ENCODE assay signal across 26 cellular contexts in the genomic region with DNA sequence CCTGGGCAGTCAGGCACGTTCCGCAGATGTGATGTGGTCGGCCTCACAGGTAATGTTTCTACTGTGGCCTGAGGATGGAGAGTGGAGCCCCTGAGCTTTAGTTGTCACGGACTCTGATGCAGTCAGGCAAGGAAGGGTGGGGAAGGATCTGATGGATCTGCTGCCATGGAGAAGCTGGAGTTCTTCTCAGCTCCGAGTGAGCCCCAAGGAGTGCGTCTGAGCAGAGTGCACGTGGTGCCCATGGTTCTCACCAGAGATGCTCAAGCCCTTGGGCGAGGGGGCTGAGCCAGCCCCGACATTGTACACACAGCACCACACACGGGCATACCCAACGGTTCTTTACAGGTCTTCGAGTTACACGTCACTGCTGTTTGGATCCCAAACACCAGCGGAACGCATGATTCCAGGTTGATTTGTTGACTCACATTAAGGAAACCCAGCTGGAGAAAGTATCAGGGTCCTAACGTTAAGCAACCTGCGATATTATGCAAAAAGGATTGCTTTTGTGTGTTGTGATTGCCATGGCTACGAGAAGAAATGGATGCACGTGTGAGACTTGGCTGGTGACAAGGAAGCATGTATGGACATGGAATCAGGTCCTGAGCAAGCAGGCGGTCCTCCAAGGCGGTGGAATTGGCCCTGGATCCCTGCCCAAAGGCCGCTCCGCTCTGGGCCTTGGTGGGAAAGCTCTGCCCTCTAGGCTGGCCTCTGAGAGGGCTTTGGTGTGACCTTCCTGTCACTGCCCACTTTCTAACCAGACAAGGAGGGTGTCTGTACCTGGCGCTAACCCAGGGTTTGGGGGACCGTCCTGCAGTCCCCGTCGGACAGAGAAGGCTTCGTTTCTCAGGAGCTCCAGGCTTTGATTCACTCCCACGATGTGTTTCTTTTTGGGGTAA.
DNase-seq lines count a peak whose midpoint lies in the region; ATAC-seq and TF ChIP-seq lines count a peak whose summit lies in the region.
"Had no signal": no experiment of that assay in that cellular context is flagged by ENCODE, and none has a peak within 500 bp of the region (broad histone marks: within the 10 kb centered on the region; RNA-seq: fewer than 3 reads in every experiment).

No MANE protein-coding gene starts in this region.

- intact Hi-C loops in cardiac septum (cut with DNase I): no loop called here
- intact Hi-C loops in heart right ventricle (cut with DNase I): loop anchor here in 1 of 10 donors (1.0 kb wide), 1 partner anchor 35 kb away; no protein-coding TSS in a partner anchor
- intact Hi-C loops in esophagus muscularis mucosa (cut with DNase I): no loop called here
- intact Hi-C loops in posterior vena cava (cut with DNase I): no loop called here

- H3K4me1 ChIP-seq in heart right ventricle (no peaks in the 10 kb centered on the region), esophagus muscularis mucosa (no peaks in the 10 kb centered on the region)
- H3K4me1 ChIP-seq: uterus had no signal

- 97% methylated on average over 29 of the region's 29 CpGs for WGBS in heart right ventricle, 2 donors
- WGBS in esophagus muscularis mucosa: 93% methylated on average over 26 of the region's 29 CpGs

- H3K27me3 ChIP-seq in heart right ventricle (no peaks in the 10 kb centered on the region), esophagus muscularis mucosa (no peaks in the 10 kb centered on the region)
- H3K27me3 ChIP-seq: brain microvascular endothelial cell, uterus had no signal

- TF ChIP-seq EP300 in esophagus muscularis mucosa (IDR thresholded peaks at IDR 0.05): no peak

- H3K27ac ChIP-seq in heart right ventricle (no peak overlapping the region), esophagus muscularis mucosa (replicated peaks in 1 of 4) (no peak overlapping the region)
- H3K27ac ChIP-seq: brain microvascular endothelial cell, GM23248, skin epidermis, uterus had no signal

- peaks cover 0 to 2% (median 0%) of the 10 kb centered on the region in 11 donors for H3K9me3 ChIP-seq in heart right ventricle
- H3K9me3 ChIP-seq in esophagus muscularis mucosa: no peaks in the 10 kb centered on the region
- H3K9me3 ChIP-seq: uterus had no signal

- H3K4me1 Mint-ChIP-seq in activated naive CD8-positive, alpha-beta T cell treated with anti-CD3 and anti-CD28 coated beads for 36 hours: no peaks in the 10 kb centered on the region
- H3K4me1 Mint-ChIP-seq: activated CD4-positive, alpha-beta T cell treated with anti-CD3 and anti-CD28 coated beads for 36 hours; activated naive CD4-positive, alpha-beta T cell treated with anti-CD3 and anti-CD28 coated beads, Interleukin-2, amount 10 ng/mL, durations not matched to agents 7 days and 5 days had no signal

- DNase-seq in cardiac septum (ENCODE audit: low spot score): peak; percentile 63
- no peak for DNase-seq in heart right ventricle
- DNase-seq in esophagus muscularis mucosa (ENCODE audit: extremely low spot score): peak; percentile 72
- DNase-seq in posterior vena cava (ENCODE audit: low spot score): peak; percentile 57
- peak; percentile 26 for DNase-seq in ureter (ENCODE audit: low spot score)
- DNase-seq in activated naive CD8-positive, alpha-beta T cell treated with anti-CD3 and anti-CD28 coated beads for 36 hours: no peak
- no peak for DNase-seq in G401 (ENCODE audit: low spot score)
- DNase-seq: activated CD4-positive, alpha-beta T cell treated with anti-CD3 and anti-CD28 coated beads for 36 hours; activated naive CD4-positive, alpha-beta T cell treated with anti-CD3 and anti-CD28 coated beads, Interleukin-2, amount 10 ng/mL, durations not matched to agents 7 days and 5 days; amniotic stem cell; brain microvascular endothelial cell; CD4-positive, alpha-beta T cell; effector CD8-positive, alpha-beta T cell; EL; GM23248; HFFc6; mammary epithelial cell; NCI-H1694 treated with DMSO at 0.1 percent for 48 hours; NCI-H524 treated with DMSO at 0.1 percent for 48 hours; NK-92 treated with Interleukin-12 subunit alpha and Interleukin-12 subunit beta, amount 100 ng/mL, for 24 hours; SHP77 treated with DMSO at 0.1 percent for 48 hours; stimulated activated CD4-positive, alpha-beta T cell treated with anti-CD3 and anti-CD28 coated beads, Interleukin-1b, Interleukin-23, amount 100 ng/mL, for 48 hours had no signal

- no peak overlapping the region for H3K4me3 ChIP-seq in heart right ventricle
- H3K4me3 ChIP-seq in esophagus muscularis mucosa: no peak overlapping the region
- H3K4me3 ChIP-seq: GM23248, skin epidermis, uterus had no signal

- peaks cover 28% of the 10 kb centered on the region for H3K36me3 Mint-ChIP-seq in activated naive CD8-positive, alpha-beta T cell treated with anti-CD3 and anti-CD28 coated beads for 36 hours

- no peak for ATAC-seq in heart right ventricle
- no peak for ATAC-seq in HG02798 (IDR thresholded peaks at IDR 0.05; ENCODE audit: poor library complexity, unreplicated experiment)
- ATAC-seq: activated CD4-positive, alpha-beta T cell treated with anti-CD3 and anti-CD28 coated beads for 36 hours had no signal

- no peak for TF ChIP-seq POLR2A in esophagus muscularis mucosa (IDR thresholded peaks at IDR 0.05; ENCODE audit: low read depth)

- H3K27ac Mint-ChIP-seq in activated naive CD8-positive, alpha-beta T cell treated with anti-CD3 and anti-CD28 coated beads for 36 hours: no peak overlapping the region
- H3K27ac Mint-ChIP-seq: activated CD4-positive, alpha-beta T cell treated with anti-CD3 and anti-CD28 coated beads for 36 hours; activated naive CD4-positive, alpha-beta T cell treated with anti-CD3 and anti-CD28 coated beads, Interleukin-2, amount 10 ng/mL, durations not matched to agents 7 days and 5 days; CD4-positive, alpha-beta T cell; HFFc6; T-helper 2 cell treated with Interferon-gamma antibody and Interleukin-4, amounts not matched to agents 5 μg/mL and 100 μg/mL, for 36 hours had no signal

- H3K9me3 Mint-ChIP-seq in activated naive CD8-positive, alpha-beta T cell treated with anti-CD3 and anti-CD28 coated beads for 36 hours: peaks cover 4% of the 10 kb centered on the region
- H3K9me3 Mint-ChIP-seq: CD4-positive, alpha-beta T cell had no signal

- TF ChIP-seq CTCF in heart right ventricle (IDR thresholded peaks at IDR 0.05) (no peak), esophagus muscularis mucosa (IDR thresholded peaks at IDR 0.05) (no peak)

- in situ Hi-C loops in G401 (cut with HindIII; ENCODE audit: low sequenced_read_pairs): no loop called here

- no peak overlapping the region for H3K4me3 Mint-ChIP-seq in activated naive CD8-positive, alpha-beta T cell treated with anti-CD3 and anti-CD28 coated beads for 36 hours
- H3K4me3 Mint-ChIP-seq: activated CD4-positive, alpha-beta T cell treated with anti-CD3 and anti-CD28 coated beads for 36 hours; activated naive CD4-positive, alpha-beta T cell treated with anti-CD3 and anti-CD28 coated beads, Interleukin-2, amount 10 ng/mL, durations not matched to agents 7 days and 5 days; CD4-positive, alpha-beta T cell; HFFc6; T-helper 2 cell treated with Interferon-gamma antibody and Interleukin-4, amounts not matched to agents 5 μg/mL and 100 μg/mL, for 36 hours had no signal

- H3K36me3 ChIP-seq in heart right ventricle (peaks cover 0 to 32% (median 0%) of the 10 kb centered on the region in 9 donors), esophagus muscularis mucosa (peaks cover 0 to 32% (median 12%) of the 10 kb centered on the region in 4 donors)
- H3K36me3 ChIP-seq: brain microvascular endothelial cell, uterus had no signal

- H3K27me3 Mint-ChIP-seq in activated naive CD8-positive, alpha-beta T cell treated with anti-CD3 and anti-CD28 coated beads for 36 hours: no peaks in the 10 kb centered on the region
- H3K27me3 Mint-ChIP-seq: activated CD4-positive, alpha-beta T cell treated with anti-CD3 and anti-CD28 coated beads for 36 hours; activated naive CD4-positive, alpha-beta T cell treated with anti-CD3 and anti-CD28 coated beads, Interleukin-2, amount 10 ng/mL, durations not matched to agents 7 days and 5 days; CD4-positive, alpha-beta T cell had no signal

Comparison
In these comparisons a context has a peak if more than half of its experiments do, and no peak if none do; other contexts are left out.
1. DNase-seq: peak in cardiac septum (single experiment), esophagus muscularis mucosa (single experiment), posterior vena cava (single experiment) and ureter (single experiment); none in heart right ventricle (0 of 2), activated naive CD8-positive, alpha-beta T cell treated with anti-CD3 and anti-CD28 coated beads for 36 hours (single experiment) and G401 (single experiment).